In genomic region chr13:25406377-25406776, GRCh38 we compare ENCODE assay signal across 1 cellular context.
TF ChIP-seq lines count a peak whose summit lies in the region.

No MANE protein-coding gene starts in this region.

TF ChIP-seq in K562, 482 proteins besides CTCF, POLR2A, EP300 and RAD21 (continued from another document):
- TF ChIP-seq REST (CRISPR knock-in tag; IDR thresholded peaks at IDR 0.05; ENCODE audit: low read depth) (no peak), ZFP36 (IDR thresholded peaks at IDR 0.05; ENCODE audit: low read depth, low read length, partially characterized antibody) (peak; percentile 60), CREB5 (CRISPR knock-in tag; IDR thresholded peaks at IDR 0.05) (no peak), SP1 (CRISPR knock-in tag; IDR thresholded peaks at IDR 0.05) (no peak), CREB3 (tag; conservative IDR thresholded peaks at IDR 0.05; ENCODE audit: low read depth) (no peak), ATF2 (CRISPR knock-in tag; IDR thresholded peaks at IDR 0.05) (no peak), ARID2 (IDR thresholded peaks at IDR 0.05) (no peak), WHSC1 (IDR thresholded peaks at IDR 0.05; ENCODE audit: low read length) (no peak), SAFB2 (IDR thresholded peaks at IDR 0.05; ENCODE audit: borderline replicate concordance, low read depth, low read length, severe bottlenecking) (no peak), SMC3 (conservative IDR thresholded peaks at IDR 0.05; ENCODE audit: insufficient read depth, low read depth, low read length) (0 out of 2 replicates have a peak, but pooled peaks have one; percentile 32)
TF ChIP-seq in K562: peak in this region for 2.
